ENCODE assay signal across 17 cellular contexts in the genomic region with DNA sequence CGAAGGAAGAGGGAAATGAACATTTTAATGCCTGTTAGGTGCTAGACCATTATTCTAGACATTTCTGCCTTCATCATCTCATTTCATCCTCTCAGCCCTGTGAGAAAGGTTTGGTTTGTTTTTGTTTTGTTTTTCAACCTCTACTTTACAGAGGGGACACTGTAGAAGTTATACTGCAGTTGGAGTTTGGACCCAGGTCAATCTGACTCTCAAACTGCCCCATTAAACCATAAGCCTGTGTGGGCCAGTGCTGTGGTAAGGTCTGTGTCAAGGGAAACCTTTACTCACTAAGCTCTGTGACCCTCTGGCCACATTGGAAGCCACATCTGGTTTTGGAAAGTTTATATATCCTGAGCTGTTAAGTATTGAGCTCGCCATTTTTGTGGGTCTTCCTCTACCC. TPM values are rescaled to one million over a fixed set of nuclear protein-coding genes. Genes with fewer than 3 reads are reported as not detected.
DNase-seq lines count a peak whose midpoint lies in the region; ATAC-seq, FAIRE-seq and TF ChIP-seq lines count a peak whose summit lies in the region.
"Had no signal": no experiment of that assay in that cellular context is flagged by ENCODE, and none has a peak within 500 bp of the region (broad histone marks: within the 10 kb centered on the region; RNA-seq: fewer than 3 reads in every experiment).

No MANE protein-coding gene starts in this region.

- ATAC-seq in HepG2 (peak; percentile 40), right lobe of liver (no peak), left colon (peak; percentile 98), HG03378 (IDR thresholded peaks at IDR 0.05; ENCODE audit: unreplicated experiment) (no peak)
- ATAC-seq in activated T-cell treated with anti-CD3 and anti-CD28 coated beads, Interleukin-2, amount 50 U/mL, for 4 hours, result no peak
- ATAC-seq: CD8-positive, alpha-beta T cell had no signal

- no peak overlapping the region for H3K4me3 Mint-ChIP-seq in osteocyte (ENCODE audit: unreplicated experiment)
- no peak overlapping the region for H3K4me3 Mint-ChIP-seq in activated T-cell treated with anti-CD3 and anti-CD28 coated beads, Interleukin-2, amount 50 U/mL, for 4 hours
- H3K4me3 Mint-ChIP-seq: CD14-positive monocyte; CD8-positive, alpha-beta T cell had no signal

- peaks cover 73% of the 10 kb centered on the region for H3K79me2 ChIP-seq in HepG2 (ENCODE audit: insufficient read depth, low read length)

- no peaks in the 10 kb centered on the region for H3K27me3 Mint-ChIP-seq in osteocyte (ENCODE audit: unreplicated experiment)
- H3K27me3 Mint-ChIP-seq in activated T-cell treated with anti-CD3 and anti-CD28 coated beads, Interleukin-2, amount 50 U/mL, for 4 hours (ENCODE audit: low read depth), result peaks cover 20% of the 10 kb centered on the region

- no peak for TF ChIP-seq RAD21 in HepG2 (CRISPR knock-in tag; IDR thresholded peaks at IDR 0.05)

- H3K4me2 ChIP-seq in HepG2 (ENCODE audit: low read depth, low read length), result peak overlapping the region; percentile 39

- H3K9me3 Mint-ChIP-seq in osteocyte (ENCODE audit: unreplicated experiment), result no peaks in the 10 kb centered on the region
- no peaks in the 10 kb centered on the region for H3K9me3 Mint-ChIP-seq in activated T-cell treated with anti-CD3 and anti-CD28 coated beads, Interleukin-2, amount 50 U/mL, for 4 hours
- H3K9me3 Mint-ChIP-seq: CD8-positive, alpha-beta T cell had no signal

- no peak overlapping the region for H3K9ac ChIP-seq in HepG2 (ENCODE audit: insufficient read depth, low read depth, low read length)
- H3K9ac ChIP-seq: GM23248 had no signal

- TF ChIP-seq EP300 in HepG2 (IDR thresholded peaks at IDR 0.05; ENCODE audit: low read depth in 2 of 2, low read length in 2 of 2) (no peak), HepG2 (CRISPR knock-in tag; IDR thresholded peaks at IDR 0.05; ENCODE audit: borderline replicate concordance) (no peak)

- FAIRE-seq in HepG2 (lab: Jason Lieb, UNC), result peak; percentile 66
- FAIRE-seq: GM12891 had no signal

- TF ChIP-seq POLR2A in HepG2 (IDR thresholded peaks at IDR 0.05; ENCODE audit: insufficient read depth in 1 of 2, low read depth in 2 of 2, low read length in 2 of 2), result no peak
- no peak for TF ChIP-seq POLR2A in right lobe of liver (IDR thresholded peaks at IDR 0.05)

- WGBS in HepG2 (ENCODE audit: low lambda C conversion rate), result 68% methylated on average over 2 of the region's 2 CpGs
- WGBS in right lobe of liver (ENCODE audit: insufficient coverage, low coverage, low lambda C conversion rate, missing lambda C conversion rate), result 24% methylated on average over 1 of the region's 2 CpGs

- H3K27ac ChIP-seq in HepG2 (ENCODE audit: extremely low read length, insufficient read depth, low read length) (peak overlapping the region; percentile 32), right lobe of liver (no peak overlapping the region)
- H3K27ac ChIP-seq: 22Rv1, GM23248 had no signal

- peak overlapping the region; percentile 27 for H3K27ac Mint-ChIP-seq in osteocyte (ENCODE audit: unreplicated experiment)
- H3K27ac Mint-ChIP-seq: CD14-positive monocyte; CD8-positive, alpha-beta T cell had no signal

- DNase-seq in HepG2 (ENCODE audit: low spot score) (peak; percentile 70), right lobe of liver (no peak), left colon (no peak), osteocyte (ENCODE audit: extremely low spot score, unreplicated experiment) (no peak), DMS79 (lab: John Stamatoyannopoulos, UW) (no peak), dedifferentiated amniotic fluid mesenchymal stem cell (ENCODE audit: extremely low spot score) (no peak)
- no peak for DNase-seq in activated T-cell treated with anti-CD3 and anti-CD28 coated beads, Interleukin-2, amount 50 U/mL, for 4 hours
- DNase-seq: CD8-positive, alpha-beta T cell; COR-L47; DMS79 treated with DMSO at 0.1 percent for 48 hours; EL; GM23248; H7 had no signal

- no peaks in the 10 kb centered on the region for H3K27me3 ChIP-seq in HepG2 (ENCODE audit: control insufficient read depth in 1 of 2, insufficient read depth in 2 of 2, low read length in 2 of 2)
- no peaks in the 10 kb centered on the region for H3K27me3 ChIP-seq in right lobe of liver

- no peak overlapping the region for H2AFZ ChIP-seq in HepG2 (ENCODE audit: low read length)
- H2AFZ ChIP-seq: GM23248 had no signal

- 0 out of 2 replicates have a peak, but pooled peaks cover 2% of the 10 kb centered on the region for H4K20me1 ChIP-seq in HepG2 (ENCODE audit: insufficient read depth, low read length)

- TF ChIP-seq CTCF in HepG2 (CRISPR knock-in tag; IDR thresholded peaks at IDR 0.05) (no peak), right lobe of liver (IDR thresholded peaks at IDR 0.05) (no peak), osteocyte (IDR thresholded peaks at IDR 0.05) (no peak)

- CTCF ChIA-PET in HepG2 (lab: Yijun Ruan, JAX; ENCODE audit: low intra/inter-chr PET ratio, low total read pairs), result no interaction called here

- POLR2A ChIA-PET in HepG2 (lab: Yijun Ruan, JAX), result interaction anchor here (0.6 kb wide), 1 partner anchor 9 kb away, joined by 5 read pairs; no protein-coding TSS in a partner anchor

- TSS peak; percentile 4 for BruUV-seq in HepG2 (replicated peaks; lab: Mats Ljungman, UMichigan)

- H3K4me1 Mint-ChIP-seq in osteocyte (ENCODE audit: unreplicated experiment), result peaks cover 41% of the 10 kb centered on the region
- H3K4me1 Mint-ChIP-seq in activated T-cell treated with anti-CD3 and anti-CD28 coated beads, Interleukin-2, amount 50 U/mL, for 4 hours (ENCODE audit: low read depth), result no peaks in the 10 kb centered on the region

- in situ Hi-C loops in HepG2 (cut with HindIII; ENCODE audit: extremely low pct_ligation_motif_present, low pct_unique_long_range_greater_than_20kb), result no loop called here

- H3K36me3 ChIP-seq in HepG2 (replicated peaks in 1 of 2; ENCODE audit: control insufficient read depth in 1 of 2, insufficient read depth in 2 of 2, low read length in 2 of 2), result peaks cover 14 to 30% of the 10 kb centered on the region in 2 experiments
- H3K36me3 ChIP-seq in right lobe of liver, result no peaks in the 10 kb centered on the region

- intact Hi-C loops in HepG2 (cut with micrococcal nuclease; ENCODE audit: unreplicated experiment), result no loop called here
- intact Hi-C loops in right lobe of liver (cut with DNase I), result no loop called here
- intact Hi-C loops in left colon (cut with DNase I, micrococcal nuclease), result no loop called here

- H3K4me3 ChIP-seq in HepG2 (replicated peaks in 1 of 3; ENCODE audit: insufficient read depth in 1 of 3, low read depth in 2 of 3, low read length in 3 of 3) (no peak overlapping the region), right lobe of liver (no peak overlapping the region)
- H3K4me3 ChIP-seq: GM23248 had no signal

- H3K9me3 ChIP-seq in HepG2 (ENCODE audit: low read length) (no peaks in the 10 kb centered on the region), right lobe of liver (no peaks in the 10 kb centered on the region)

- peaks cover 56% of the 10 kb centered on the region for H3K4me1 ChIP-seq in HepG2 (ENCODE audit: insufficient read depth, low read length)
- H3K4me1 ChIP-seq in right lobe of liver, result peaks cover 0 to 7% (median 0%) of the 10 kb centered on the region in 4 donors

- H3K36me3 Mint-ChIP-seq in osteocyte (ENCODE audit: unreplicated experiment), result peaks cover 3% of the 10 kb centered on the region
- no peaks in the 10 kb centered on the region for H3K36me3 Mint-ChIP-seq in activated T-cell treated with anti-CD3 and anti-CD28 coated beads, Interleukin-2, amount 50 U/mL, for 4 hours (ENCODE audit: insufficient read depth)
- H3K36me3 Mint-ChIP-seq: CD14-positive monocyte; CD8-positive, alpha-beta T cell had no signal

TF ChIP-seq in HepG2, 621 proteins besides CTCF, POLR2A, EP300 and RAD21 (continues in another document):
- 0 out of 2 replicates have a peak, but pooled peaks have one; percentile 14 for TF ChIP-seq ZMYM4 (CRISPR knock-in tag; IDR thresholded peaks at IDR 0.05)
- TF ChIP-seq BRF2 (CRISPR knock-in tag; IDR thresholded peaks at IDR 0.05), result no peak
- peak; percentile 86 for TF ChIP-seq HNF4A (CRISPR knock-in tag; IDR thresholded peaks at IDR 0.05)
- TF ChIP-seq NR2C2 (CRISPR knock-in tag; IDR thresholded peaks at IDR 0.05; ENCODE audit: borderline replicate concordance), result peak; percentile 37; the same call in 1 of the 2 replicates

RNA-seq across cellular contexts. Expression of gene TEAD4, which starts 8.5 kb away (rescaled TPM):
- 45.0 and 46.3 TPM in 2 replicates for total RNA-seq in HepG2 (2016; rRNA removed; fragmentation: Illumina TruSeq; extraction: Trizol)
- total RNA-seq in HepG2 (2016; cell fraction: cytosol; rRNA removed; fragmentation: Illumina TruSeq; extraction: Trizol; ENCODE audit: low read depth), result 31.3 and 31.6 TPM in 2 replicates
- total RNA-seq in HepG2 (2016; cell fraction: insoluble cytoplasmic fraction; rRNA removed; fragmentation: Illumina TruSeq; extraction: Trizol), result 41.0 and 43.4 TPM in 2 replicates
- total RNA-seq in HepG2 (2016; cell fraction: membrane; rRNA removed; fragmentation: Illumina TruSeq; extraction: Trizol), result 47.9 and 52.9 TPM in 2 replicates
- 26.7 and 27.0 TPM in 2 replicates for total RNA-seq in HepG2 (2016; cell fraction: nucleus; rRNA removed; fragmentation: Illumina TruSeq; extraction: Trizol)
- 65.0 and 69.4 TPM in 2 replicates for polyA plus RNA-seq in HepG2 (2011; rRNA removed)
- 49.1 and 69.9 TPM in 2 replicates for polyA plus RNA-seq in HepG2 (2011; cell fraction: cytosol; rRNA removed)
- polyA plus RNA-seq in HepG2 (2011; cell fraction: nucleus; rRNA removed), result 98.9 and 143 TPM in 2 replicates
- polyA plus RNA-seq in HepG2 (2012), result 44.1 and 49.0 TPM in 2 replicates
- 52.8 and 61.8 TPM in 2 replicates for polyA plus RNA-seq in HepG2 (2016; cell fraction: cytosol; fragmentation: Illumina TruSeq; extraction: Trizol; ENCODE audit: low read depth)
- 57.1 and 65.3 TPM in 2 replicates for polyA plus RNA-seq in HepG2 (2016; cell fraction: insoluble cytoplasmic fraction; fragmentation: Illumina TruSeq; extraction: Trizol; ENCODE audit: low read depth)
- polyA plus RNA-seq in HepG2 (2016; cell fraction: membrane; fragmentation: Illumina TruSeq; extraction: Trizol; ENCODE audit: low read depth), result 66.9 and 70.7 TPM in 2 replicates
- 60.4 and 66.8 TPM in 2 replicates for polyA plus RNA-seq in HepG2 (2016; cell fraction: nucleus; fragmentation: Illumina TruSeq; extraction: Trizol; ENCODE audit: insufficient read depth, low read depth)
- polyA minus RNA-seq in HepG2 (2011; rRNA and poly(A)+ RNA removed; ENCODE audit: low replicate concordance), result 40.4 and 71.0 TPM in 2 replicates
- 35.9 and 41.1 TPM in 2 replicates for polyA minus RNA-seq in HepG2 (2011; cell fraction: cytosol; rRNA and poly(A)+ RNA removed)
- 26.0 and 28.0 TPM in 2 replicates for polyA minus RNA-seq in HepG2 (2011; cell fraction: nucleus; rRNA and poly(A)+ RNA removed)
- 1 to 10 TPM in 4 of 6 experiments, under 1 TPM in 2; 0.81 to 8.5 (median 3.0) TPM for total RNA-seq in right lobe of liver
- 1 to 10 TPM; 6.0 to 9.0 TPM for total RNA-seq in left colon
- 28.9 and 30.0 TPM in 2 replicates for total RNA-seq in osteocyte
- 1 to 10 TPM; 2.7 to 4.1 (median 3.7) TPM for total RNA-seq in activated T-cell treated with anti-CD3 and anti-CD28 coated beads, Interleukin-2, amount 50 U/mL, for 4 hours
- total RNA-seq: CD8-positive, alpha-beta T cell had no signal
- polyA plus RNA-seq: CD14-positive monocyte had no signal

Comparison
In these comparisons a context has a peak if more than half of its experiments do, and no peak if none do; other contexts are left out.
1. ATAC-seq: peak in HepG2 (single experiment) and left colon (single experiment); none in right lobe of liver (0 of 4), HG03378 (single experiment) and activated T-cell treated with anti-CD3 and anti-CD28 coated beads, Interleukin-2, amount 50 U/mL, for 4 hours (0 of 2).